ENCODE assay signal across 25 cellular contexts in the genomic region with DNA sequence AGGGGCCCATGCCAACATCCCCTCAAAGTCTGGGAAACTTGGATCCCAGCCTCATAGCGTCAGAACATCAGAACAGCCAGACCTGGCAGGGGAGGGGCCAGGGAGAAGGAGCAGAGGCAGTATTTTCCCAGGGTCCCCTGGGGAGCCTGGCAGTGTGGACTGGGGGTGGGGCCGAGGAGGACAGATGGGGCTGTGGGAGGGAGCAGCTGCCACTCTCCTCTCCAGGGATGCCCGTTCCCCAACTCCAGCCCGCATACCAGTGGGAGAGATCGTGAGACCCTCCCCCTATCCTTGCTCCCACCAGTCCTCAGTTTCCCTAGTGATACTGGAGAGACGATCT. TPM values are rescaled to one million over a fixed set of nuclear protein-coding genes. Genes with fewer than 3 reads are reported as not detected.
A peak's percentile ranks its signal among the peaks of the same experiment; 100 is the strongest.
DNase-seq lines count a peak whose midpoint lies in the region; ATAC-seq and TF ChIP-seq lines count a peak whose summit lies in the region.
"Had no signal": no experiment of that assay in that cellular context is flagged by ENCODE, and none has a peak within 500 bp of the region (broad histone marks: within the 10 kb centered on the region; RNA-seq: fewer than 3 reads in every experiment).

No MANE protein-coding gene starts in this region.

- H3K27me3 ChIP-seq in BLaER1 (no peaks in the 10 kb centered on the region), body of pancreas (no peaks in the 10 kb centered on the region), left ventricle myocardium inferior (ENCODE audit: low read depth) (peaks cover 84% of the 10 kb centered on the region)
- H3K27me3 ChIP-seq: thyroid gland had no signal

- WGBS in body of pancreas, 2 donors, result 6 to 39% methylated on average over 2 to 6 of the region's 6 CpGs

- H4K20me1 ChIP-seq in BLaER1, result no peaks in the 10 kb centered on the region

- ATAC-seq in body of pancreas (peak; percentile 45), mucosa of descending colon (no peak)
- ATAC-seq: left lung; stimulated activated naive CD8-positive, alpha-beta T cell treated with anti-CD3 and anti-CD28 coated beads, Interleukin-15, amount 100 ng/mL, for 72 hours had no signal

- H3K4me3 ChIP-seq in BLaER1, result no peak overlapping the region
- no peak overlapping the region for H3K4me3 ChIP-seq in body of pancreas
- no peak overlapping the region for H3K4me3 ChIP-seq in mucosa of descending colon
- H3K4me3 ChIP-seq in left ventricle myocardium inferior, result no peak overlapping the region
- H3K4me3 ChIP-seq: dorsolateral prefrontal cortex, left lung, thyroid gland had no signal

- no peak overlapping the region for H3K9ac ChIP-seq in BLaER1

- H3K9me3 ChIP-seq in BLaER1 (no peaks in the 10 kb centered on the region), body of pancreas (no peaks in the 10 kb centered on the region), mucosa of descending colon (no peaks in the 10 kb centered on the region), left ventricle myocardium inferior (replicated peaks) (no peaks in the 10 kb centered on the region)
- H3K9me3 ChIP-seq: left lung, thyroid gland had no signal

- peak overlapping the region; percentile 40 for H3K4me2 ChIP-seq in BLaER1

- intact Hi-C loops in body of pancreas (cut with DNase I), result no loop called here
- intact Hi-C loops in mucosa of descending colon (cut with DNase I, micrococcal nuclease), result no loop called here
- intact Hi-C loops in left ventricle myocardium inferior (cut with micrococcal nuclease), result no loop called here

- TF ChIP-seq CTCF in body of pancreas (IDR thresholded peaks at IDR 0.05), result no peak
- no peak for TF ChIP-seq CTCF in mucosa of descending colon (IDR thresholded peaks at IDR 0.05)
- no peak for TF ChIP-seq CTCF in left ventricle myocardium inferior (IDR thresholded peaks at IDR 0.05; ENCODE audit: borderline replicate concordance)

- DNase-seq in COR-L47 (lab: John Stamatoyannopoulos, UW) (peak; percentile 25), NCI-H2171 (lab: John Stamatoyannopoulos, UW) (peak; percentile 97), body of pancreas (peak in 3 of 4 donors; percentile 43 to 72 (median 72)), activated T-cell treated with anti-CD3 and anti-CD28 coated beads for 4 hours (no peak), globus pallidus (ENCODE audit: low spot score) (no peak), mucosa of descending colon (no peak), left ventricle myocardium inferior (no peak)
- DNase-seq: activated CD4-positive, alpha-beta T cell treated with anti-CD3 and anti-CD28 coated beads, Interleukin-2, amount 50 U/mL, for 1 hour; activated naive CD4-positive, alpha-beta T cell treated with anti-CD3 and anti-CD28 coated beads, Interleukin-2, amount 10 ng/mL, durations not matched to agents 7 days and 5 days; brain microvascular endothelial cell; CD4-positive, alpha-beta memory T cell; dorsolateral prefrontal cortex; mesendoderm; NCI-H1048; NCI-H774; OCI-M1; small intestine; stimulated activated CD8-positive, alpha-beta memory T cell treated with anti-CD3 and anti-CD28 coated beads, Interleukin-4, amount 100 ng/mL, for 48 hours; stimulated activated naive CD8-positive, alpha-beta T cell treated with anti-CD3 and anti-CD28 coated beads, Interleukin-15, amount 100 ng/mL, for 72 hours; thyroid gland had no signal

- H3K4me1 ChIP-seq in BLaER1 (peaks cover 25% of the 10 kb centered on the region), body of pancreas (peaks cover 18% of the 10 kb centered on the region), mucosa of descending colon (ENCODE audit: low read depth) (no peaks in the 10 kb centered on the region), left ventricle myocardium inferior (no peaks in the 10 kb centered on the region)
- H3K4me1 ChIP-seq: left lung, thyroid gland had no signal

- TF ChIP-seq POLR2A in body of pancreas (IDR thresholded peaks at IDR 0.05), result no peak

- H3K36me3 ChIP-seq in BLaER1 (no peaks in the 10 kb centered on the region), body of pancreas (replicated peaks in 1 of 2; ENCODE audit: insufficient read depth in 1 of 2, low read depth in 2 of 2) (no peaks in the 10 kb centered on the region), mucosa of descending colon (ENCODE audit: low read depth) (no peaks in the 10 kb centered on the region), left ventricle myocardium inferior (no peaks in the 10 kb centered on the region)
- H3K36me3 ChIP-seq: brain microvascular endothelial cell, left lung, thyroid gland had no signal

- H3K27ac ChIP-seq in BLaER1 (no peak overlapping the region), body of pancreas (peak overlapping the region; percentile 50 to 63 (median 58)), left ventricle myocardium inferior (replicated peaks) (no peak overlapping the region)
- H3K27ac ChIP-seq: brain microvascular endothelial cell, dorsolateral prefrontal cortex, left lung, thyroid gland had no signal

RNA-seq across cellular contexts. Expression of gene DNAJB8, which starts 6.5 kb away (rescaled TPM):
- total RNA-seq in body of pancreas, result not detected
- not detected for total RNA-seq in mucosa of descending colon
- total RNA-seq in left ventricle myocardium inferior, result not detected
- total RNA-seq: CD4-positive, alpha-beta memory T cell; cerebellum; dorsolateral prefrontal cortex; endothelial cell of umbilical vein; H4; left lung; thyroid gland had no signal

RNA-seq across cellular contexts. Expression of gene GATA2, which starts 19.9 kb away (rescaled TPM):
- total RNA-seq in body of pancreas (10 to 100 TPM; 11.7 to 12.9 TPM), mucosa of descending colon (10 to 100 TPM in 1 of 3 donors, 1 to 10 TPM in 2; 1.6 to 10.1 (median 8.8) TPM), left ventricle myocardium inferior (11.0 TPM)
- total RNA-seq: CD4-positive, alpha-beta memory T cell had no signal

Comparison
In these comparisons a context has a peak if more than half of its experiments do, and no peak if none do; other contexts are left out.
1. H3K27ac ChIP-seq: peak in body of pancreas (4 of 4); none in BLaER1 (single experiment) and left ventricle myocardium inferior (single experiment).
2. DNase-seq: peak in COR-L47 (single experiment), NCI-H2171 (single experiment) and body of pancreas (3 of 4); none in activated T-cell treated with anti-CD3 and anti-CD28 coated beads for 4 hours (single experiment), globus pallidus (single experiment), mucosa of descending colon (0 of 3) and left ventricle myocardium inferior (single experiment).